In the genomic region with DNA sequence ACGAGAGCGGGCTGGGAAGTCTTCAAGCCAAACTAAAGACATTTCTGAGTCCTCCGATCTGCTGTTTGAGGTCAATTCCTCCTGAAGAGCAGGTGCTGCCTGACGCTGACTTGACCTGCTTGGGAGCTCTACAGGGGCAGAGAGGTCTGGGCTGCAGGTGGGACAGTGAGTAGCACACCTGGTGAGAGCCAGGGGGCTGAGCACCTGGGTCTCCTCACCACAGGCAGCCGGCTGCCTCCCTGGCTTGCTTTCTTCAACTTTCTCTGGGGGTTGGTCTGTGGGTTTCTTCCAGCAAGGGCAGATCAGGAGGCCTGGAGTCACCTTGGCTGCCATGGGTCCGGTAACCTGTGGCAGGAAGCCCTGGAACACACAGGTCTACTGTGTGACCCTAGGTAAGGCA, we compare ENCODE assay signal across 22 cellular contexts.
DNase-seq lines count a peak whose midpoint lies in the region; ATAC-seq and TF ChIP-seq lines count a peak whose summit lies in the region.
"Had no signal": no experiment of that assay in that cellular context is flagged by ENCODE, and none has a peak within 500 bp of the region (broad histone marks: within the 10 kb centered on the region; RNA-seq: fewer than 3 reads in every experiment).

No MANE protein-coding gene starts in this region.

- no peak for ATAC-seq in activated naive CD8-positive, alpha-beta T cell treated with anti-CD3 and anti-CD28 coated beads, Interleukin-2, amount 50 U/mL, for 24 hours
- ATAC-seq in HG02885 (IDR thresholded peaks at IDR 0.05; ENCODE audit: poor library complexity, unreplicated experiment) = no peak
- ATAC-seq: K562 had no signal

- peaks cover 24% of the 10 kb centered on the region for H3K4me1 Mint-ChIP-seq in activated T-cell treated with anti-CD3 and anti-CD28 coated beads, Interleukin-2, amount 50 U/mL, for 24 hours (ENCODE audit: low read depth)
- peaks cover 26% of the 10 kb centered on the region for H3K4me1 Mint-ChIP-seq in activated naive CD8-positive, alpha-beta T cell treated with anti-CD3 and anti-CD28 coated beads, Interleukin-2, amount 50 U/mL, for 24 hours
- H3K4me1 Mint-ChIP-seq: H9 had no signal

- H3K9me3 Mint-ChIP-seq in activated T-cell treated with anti-CD3 and anti-CD28 coated beads, Interleukin-2, amount 50 U/mL, for 24 hours = no peaks in the 10 kb centered on the region
- no peaks in the 10 kb centered on the region for H3K9me3 Mint-ChIP-seq in activated naive CD8-positive, alpha-beta T cell treated with anti-CD3 and anti-CD28 coated beads, Interleukin-2, amount 50 U/mL, for 24 hours
- H3K9me3 Mint-ChIP-seq: H9, HFFc6 had no signal

- H3K36me3 ChIP-seq in stomach = no peaks in the 10 kb centered on the region
- H3K36me3 ChIP-seq: BE2C, MG63 had no signal

- TF ChIP-seq POLR2A in stomach (IDR thresholded peaks at IDR 0.05) = no peak

- intact Hi-C loops in stomach (cut with DNase I; ENCODE audit: low total_unique reads) = no loop called here

- H3K4me3 ChIP-seq in stomach = no peak overlapping the region
- H3K4me3 ChIP-seq: K562, MG63 had no signal

- H3K27ac Mint-ChIP-seq in activated T-cell treated with anti-CD3 and anti-CD28 coated beads, Interleukin-2, amount 50 U/mL, for 24 hours = peak overlapping the region; percentile 74
- peak overlapping the region; percentile 37 for H3K27ac Mint-ChIP-seq in activated naive CD8-positive, alpha-beta T cell treated with anti-CD3 and anti-CD28 coated beads, Interleukin-2, amount 50 U/mL, for 24 hours
- H3K27ac Mint-ChIP-seq: H9, HFFc6 had no signal

- no peak overlapping the region for H3K27ac ChIP-seq in stomach

- 80 to 94% (median 91%) methylated on average over 5 to 6 of the region's 6 CpGs for WGBS in stomach, 5 donors

- no peaks in the 10 kb centered on the region for H3K27me3 ChIP-seq in stomach
- H3K27me3 ChIP-seq: BE2C, MG63 had no signal

- DNase-seq in activated T-cell treated with anti-CD3 and anti-CD28 coated beads, Interleukin-2, amount 50 U/mL, for 24 hours = peak; percentile 18
- DNase-seq in activated T-cell treated with anti-CD3 and anti-CD28 coated beads, Interleukin-2, amount 50 U/mL, for 1 hour = no peak
- DNase-seq in RPMI8226 (peak; percentile 59), stomach (peak; percentile 9), GM19240 (ENCODE audit: insufficient read length, low spot score) (no peak), HuH-7.5 (ENCODE audit: low spot score) (no peak)
- no peak for DNase-seq in activated naive CD8-positive, alpha-beta T cell treated with anti-CD3 and anti-CD28 coated beads, Interleukin-2, amount 50 U/mL, for 24 hours
- DNase-seq: BE2C, DMS79, H9, HFFc6, MG63, NCI-H1092, NCI-H1436, NCI-H187 treated with DMSO at 0.1 percent for 48 hours, NCI-H2107, NCI-H446 treated with DMSO at 0.1 percent for 48 hours, NCI-H526 treated with DMSO at 0.1 percent for 48 hours, OCI-M1, SHP77 had no signal

- peaks cover 0 to 8% (median 0%) of the 10 kb centered on the region in 4 donors for H3K9me3 ChIP-seq in stomach
- H3K9me3 ChIP-seq: BE2C, MG63 had no signal

- H3K4me3 Mint-ChIP-seq in activated T-cell treated with anti-CD3 and anti-CD28 coated beads, Interleukin-2, amount 50 U/mL, for 24 hours = no peak overlapping the region
- H3K4me3 Mint-ChIP-seq in activated naive CD8-positive, alpha-beta T cell treated with anti-CD3 and anti-CD28 coated beads, Interleukin-2, amount 50 U/mL, for 24 hours = no peak overlapping the region
- H3K4me3 Mint-ChIP-seq: H9, HFFc6 had no signal

- no peak for TF ChIP-seq EP300 in stomach (IDR thresholded peaks at IDR 0.05)

- no peaks in the 10 kb centered on the region for H3K27me3 Mint-ChIP-seq in activated T-cell treated with anti-CD3 and anti-CD28 coated beads, Interleukin-2, amount 50 U/mL, for 24 hours
- H3K27me3 Mint-ChIP-seq in activated naive CD8-positive, alpha-beta T cell treated with anti-CD3 and anti-CD28 coated beads, Interleukin-2, amount 50 U/mL, for 24 hours = no peaks in the 10 kb centered on the region

- TF ChIP-seq CTCF in stomach (IDR thresholded peaks at IDR 0.05) = no peak

- H3K36me3 Mint-ChIP-seq in activated T-cell treated with anti-CD3 and anti-CD28 coated beads, Interleukin-2, amount 50 U/mL, for 24 hours (ENCODE audit: low read depth) = peaks cover 93% of the 10 kb centered on the region
- peaks cover 61% of the 10 kb centered on the region for H3K36me3 Mint-ChIP-seq in activated naive CD8-positive, alpha-beta T cell treated with anti-CD3 and anti-CD28 coated beads, Interleukin-2, amount 50 U/mL, for 24 hours (ENCODE audit: low read depth)

- no peaks in the 10 kb centered on the region for H3K4me1 ChIP-seq in stomach
- H3K4me1 ChIP-seq: BE2C had no signal

Comparison
In these comparisons a context has a peak if more than half of its experiments do, and no peak if none do; other contexts are left out.
1. DNase-seq: peak in activated T-cell treated with anti-CD3 and anti-CD28 coated beads, Interleukin-2, amount 50 U/mL, for 24 hours (single experiment), RPMI8226 (single experiment) and stomach (single experiment); none in activated T-cell treated with anti-CD3 and anti-CD28 coated beads, Interleukin-2, amount 50 U/mL, for 1 hour (single experiment), activated naive CD8-positive, alpha-beta T cell treated with anti-CD3 and anti-CD28 coated beads, Interleukin-2, amount 50 U/mL, for 24 hours (single experiment), GM19240 (single experiment) and HuH-7.5 (single experiment).